ENCODE assay signal across 12 cellular contexts in the genomic region with DNA sequence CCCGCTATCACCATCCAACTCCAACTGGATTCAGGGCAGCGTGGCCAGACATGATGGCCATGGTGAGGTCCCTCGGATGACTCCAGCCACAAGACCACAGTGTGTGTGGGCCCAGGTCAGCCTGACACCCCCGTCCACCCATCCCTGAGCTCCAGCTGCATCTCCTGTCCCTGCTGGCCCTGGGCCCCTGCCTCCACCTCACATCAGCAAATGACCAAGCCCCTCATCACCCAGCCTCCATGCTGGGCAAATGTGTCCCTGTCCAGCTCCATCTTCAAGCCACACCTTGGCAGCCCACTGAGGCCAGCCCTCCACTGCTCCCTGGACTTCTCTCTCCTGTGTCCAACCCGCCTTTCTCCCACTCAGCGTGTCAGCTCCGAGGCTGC. TPM values are rescaled to one million over a fixed set of nuclear protein-coding genes. Genes with fewer than 3 reads are reported as not detected.
A peak's percentile ranks its signal among the peaks of the same experiment; 100 is the strongest.
DNase-seq lines count a peak whose midpoint lies in the region; ATAC-seq and TF ChIP-seq lines count a peak whose summit lies in the region.
"Had no signal": no experiment of that assay in that cellular context is flagged by ENCODE, and none has a peak within 500 bp of the region (broad histone marks: within the 10 kb centered on the region; RNA-seq: fewer than 3 reads in every experiment).

No MANE protein-coding gene starts in this region.

- H3K9me3 ChIP-seq in subcutaneous abdominal adipose tissue (ENCODE audit: control insufficient read depth in 5 of 5, low read length in 5 of 5) = no peaks in the 10 kb centered on the region
- H3K9me3 ChIP-seq: MG63, tibial nerve had no signal

- H3K36me3 Mint-ChIP-seq in activated T-cell treated with anti-CD3 and anti-CD28 coated beads, Interleukin-2, amount 50 U/mL, for 4 hours (ENCODE audit: insufficient read depth) = peaks cover 14% of the 10 kb centered on the region
- peaks cover 41% of the 10 kb centered on the region for H3K36me3 Mint-ChIP-seq in activated CD8-positive, alpha-beta T cell treated with anti-CD3 and anti-CD28 coated beads, Interleukin-2, amount 10 ng/mL, durations not matched to agents 7 days and 5 days (ENCODE audit: low read depth)
- H3K36me3 Mint-ChIP-seq in osteocyte (ENCODE audit: unreplicated experiment) = no peaks in the 10 kb centered on the region

- peak overlapping the region; percentile 86 for H3K4me3 Mint-ChIP-seq in activated T-cell treated with anti-CD3 and anti-CD28 coated beads, Interleukin-2, amount 50 U/mL, for 4 hours
- peak overlapping the region; percentile 88 for H3K4me3 Mint-ChIP-seq in activated CD8-positive, alpha-beta T cell treated with anti-CD3 and anti-CD28 coated beads, Interleukin-2, amount 10 ng/mL, durations not matched to agents 7 days and 5 days
- no peak overlapping the region for H3K4me3 Mint-ChIP-seq in osteocyte (ENCODE audit: unreplicated experiment)

- no peak for TF ChIP-seq CTCF in osteocyte (IDR thresholded peaks at IDR 0.05)

- POLR2A ChIA-PET in activated CD8-positive, alpha-beta T cell treated with anti-CD3 and anti-CD28 coated beads, Interleukin-2, amount 10 ng/mL, durations not matched to agents 7 days and 5 days (lab: Charles Lee) = interaction anchor here (1.1 to 2.1 kb wide), 4 partner anchors 13 to 231 kb away, joined by 3 to 14 read pairs (median 4); no protein-coding TSS in a partner anchor

- CTCF ChIA-PET in activated CD8-positive, alpha-beta T cell treated with anti-CD3 and anti-CD28 coated beads, Interleukin-2, amount 10 ng/mL, durations not matched to agents 7 days and 5 days (lab: Charles Lee) = interaction anchor here (1.3 to 12.2 kb wide), 4 partner anchors 9 to 26 kb away, joined by 3 to 134 read pairs (median 50); no protein-coding TSS in a partner anchor

- no peak for DNase-seq in activated T-cell treated with anti-CD3 and anti-CD28 coated beads, Interleukin-2, amount 50 U/mL, for 4 hours
- DNase-seq in activated T-cell treated with anti-CD3 and anti-CD28 coated beads for 4 hours (no peak), islet precursor cell (peak; percentile 45), osteocyte (ENCODE audit: extremely low spot score, unreplicated experiment) (no peak)
- no peak for DNase-seq in activated CD8-positive, alpha-beta T cell treated with anti-CD3 and anti-CD28 coated beads, Interleukin-2, amount 10 ng/mL, durations not matched to agents 7 days and 5 days
- DNase-seq: dermis blood vessel endothelial cell, MG63 had no signal

- peak overlapping the region in 2 of 5 donors; percentile 19 to 47 for H3K4me3 ChIP-seq in subcutaneous abdominal adipose tissue (ENCODE audit: low read depth in 1 of 5, low read length in 5 of 5)
- H3K4me3 ChIP-seq: MG63 had no signal

- no peak for ATAC-seq in activated T-cell treated with anti-CD3 and anti-CD28 coated beads, Interleukin-2, amount 50 U/mL, for 4 hours
- ATAC-seq in activated CD8-positive, alpha-beta T cell treated with anti-CD3 and anti-CD28 coated beads, Interleukin-2, amount 10 ng/mL, durations not matched to agents 7 days and 5 days = no peak
- ATAC-seq in GM21367 (IDR thresholded peaks at IDR 0.05; ENCODE audit: unreplicated experiment) (no peak), HG02763 (IDR thresholded peaks at IDR 0.05; ENCODE audit: unreplicated experiment) (no peak)

- H3K27me3 ChIP-seq in subcutaneous abdominal adipose tissue (ENCODE audit: control insufficient read depth in 5 of 5, insufficient read depth in 4 of 5, low read length in 5 of 5) = peaks cover 0 to 4% (median 0%) of the 10 kb centered on the region in 5 donors
- H3K27me3 ChIP-seq: MG63 had no signal

- H3K4me1 Mint-ChIP-seq in activated T-cell treated with anti-CD3 and anti-CD28 coated beads, Interleukin-2, amount 50 U/mL, for 4 hours (ENCODE audit: low read depth) = peaks cover 76% of the 10 kb centered on the region
- H3K4me1 Mint-ChIP-seq in activated CD8-positive, alpha-beta T cell treated with anti-CD3 and anti-CD28 coated beads, Interleukin-2, amount 10 ng/mL, durations not matched to agents 7 days and 5 days (ENCODE audit: low read depth) = peaks cover 75% of the 10 kb centered on the region
- peaks cover 2% of the 10 kb centered on the region for H3K4me1 Mint-ChIP-seq in osteocyte (ENCODE audit: unreplicated experiment)

- no peaks in the 10 kb centered on the region for H3K36me3 ChIP-seq in subcutaneous abdominal adipose tissue (ENCODE audit: control insufficient read depth in 5 of 5, insufficient read depth in 5 of 5, low read length in 5 of 5)
- H3K36me3 ChIP-seq: MG63, tibial nerve had no signal

- peaks cover 3 to 65% (median 61%) of the 10 kb centered on the region in 5 donors for H3K4me1 ChIP-seq in subcutaneous abdominal adipose tissue (ENCODE audit: control insufficient read depth in 5 of 5, insufficient read depth in 5 of 5, low read length in 5 of 5)

- H3K9me3 Mint-ChIP-seq in activated T-cell treated with anti-CD3 and anti-CD28 coated beads, Interleukin-2, amount 50 U/mL, for 4 hours = no peaks in the 10 kb centered on the region
- no peaks in the 10 kb centered on the region for H3K9me3 Mint-ChIP-seq in activated CD8-positive, alpha-beta T cell treated with anti-CD3 and anti-CD28 coated beads, Interleukin-2, amount 10 ng/mL, durations not matched to agents 7 days and 5 days (ENCODE audit: insufficient read depth)
- no peaks in the 10 kb centered on the region for H3K9me3 Mint-ChIP-seq in osteocyte (ENCODE audit: unreplicated experiment)

- H3K27me3 Mint-ChIP-seq in activated T-cell treated with anti-CD3 and anti-CD28 coated beads, Interleukin-2, amount 50 U/mL, for 4 hours (ENCODE audit: low read depth) = no peaks in the 10 kb centered on the region
- H3K27me3 Mint-ChIP-seq in activated CD8-positive, alpha-beta T cell treated with anti-CD3 and anti-CD28 coated beads, Interleukin-2, amount 10 ng/mL, durations not matched to agents 7 days and 5 days (ENCODE audit: low read depth) = no peaks in the 10 kb centered on the region
- H3K27me3 Mint-ChIP-seq in osteocyte (ENCODE audit: unreplicated experiment) = peaks cover 2% of the 10 kb centered on the region

- no peak overlapping the region for H3K9ac ChIP-seq in subcutaneous abdominal adipose tissue (ENCODE audit: low read length in 5 of 5)

- peak overlapping the region; percentile 62 for H3K27ac ChIP-seq in subcutaneous abdominal adipose tissue (ENCODE audit: low read depth, low read length)
- H3K27ac ChIP-seq: VCaP had no signal

- peak overlapping the region; percentile 93 for H3K27ac Mint-ChIP-seq in activated CD8-positive, alpha-beta T cell treated with anti-CD3 and anti-CD28 coated beads, Interleukin-2, amount 10 ng/mL, durations not matched to agents 7 days and 5 days
- H3K27ac Mint-ChIP-seq in osteocyte (ENCODE audit: unreplicated experiment) = no peak overlapping the region

RNA-seq across cellular contexts. Expression of gene GPR132, which starts 3.2 kb away (rescaled TPM):
- total RNA-seq in activated T-cell treated with anti-CD3 and anti-CD28 coated beads, Interleukin-2, amount 50 U/mL, for 4 hours = 10 to 100 TPM; 14.6 to 18.4 (median 16.8) TPM
- 10 to 100 TPM; 35.7 to 40.4 TPM for total RNA-seq in activated CD8-positive, alpha-beta T cell treated with anti-CD3 and anti-CD28 coated beads, Interleukin-2, amount 10 ng/mL, durations not matched to agents 7 days and 5 days
- total RNA-seq in osteocyte = 0.16 and 0.24 TPM in 2 replicates

RNA-seq across cellular contexts. Expression of gene CDCA4, which starts 41.2 kb away (rescaled TPM):
- 10 to 100 TPM; 55.1 to 72.2 (median 58.3) TPM for total RNA-seq in activated T-cell treated with anti-CD3 and anti-CD28 coated beads, Interleukin-2, amount 50 U/mL, for 4 hours
- total RNA-seq in activated CD8-positive, alpha-beta T cell treated with anti-CD3 and anti-CD28 coated beads, Interleukin-2, amount 10 ng/mL, durations not matched to agents 7 days and 5 days = 10 to 100 TPM; 59.9 to 62.3 TPM
- 14.6 and 17.4 TPM in 2 replicates for total RNA-seq in osteocyte

Comparison
In these comparisons a context has a peak if more than half of its experiments do, and no peak if none do; other contexts are left out.
1. RNA of gene GPR132, which starts 3.2 kb away (total RNA-seq): 35.7 to 40.4 TPM in activated CD8-positive, alpha-beta T cell treated with anti-CD3 and anti-CD28 coated beads, Interleukin-2, amount 10 ng/mL, durations not matched to agents 7 days and 5 days and 14.6 to 18.4 TPM in activated T-cell treated with anti-CD3 and anti-CD28 coated beads, Interleukin-2, amount 50 U/mL, for 4 hours; 0.16 to 0.24 TPM in osteocyte; every median in the first group is over 10 times any median in the second.